ENCODE assay signal across 9 cellular contexts in the genomic region with DNA sequence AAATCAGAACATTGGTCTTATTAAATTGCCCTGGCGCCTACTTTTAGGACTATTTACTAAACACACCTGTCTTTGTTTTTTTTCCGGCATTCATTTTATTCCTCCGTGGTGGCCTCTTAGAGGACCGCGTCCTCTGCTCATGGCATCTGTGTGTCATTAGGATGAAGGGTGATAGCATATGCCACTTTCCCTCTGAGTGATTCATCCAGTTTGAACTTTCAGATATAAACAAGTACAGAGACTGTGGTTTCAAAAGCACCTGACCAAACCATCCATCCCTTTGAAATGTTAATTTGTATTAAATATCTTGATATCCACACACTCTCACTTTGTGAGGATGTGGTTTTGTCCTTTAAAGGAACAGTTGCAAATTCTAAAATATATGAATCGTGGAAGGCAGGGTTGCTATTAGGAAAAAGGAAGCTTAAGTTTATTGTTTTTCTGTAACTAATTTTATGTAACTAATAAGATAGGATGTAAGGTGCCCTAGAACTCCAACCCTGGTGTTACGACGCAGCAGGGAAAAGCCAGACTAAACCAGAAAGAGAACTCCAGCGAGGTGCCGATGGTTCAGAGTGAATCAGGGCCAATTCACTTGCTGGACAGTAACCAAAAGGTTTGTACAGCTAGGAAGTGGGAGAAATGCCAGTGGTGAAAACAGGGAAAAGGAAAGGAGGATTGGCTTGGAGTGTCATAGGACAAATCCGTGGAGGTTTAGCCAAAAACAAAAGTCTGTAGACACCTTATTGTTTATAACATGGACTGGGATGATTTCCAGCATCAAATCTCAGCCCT.
DNase-seq lines count a peak whose midpoint lies in the region; ATAC-seq and TF ChIP-seq lines count a peak whose summit lies in the region.
"Had no signal": no experiment of that assay in that cellular context is flagged by ENCODE, and none has a peak within 500 bp of the region (broad histone marks: within the 10 kb centered on the region; RNA-seq: fewer than 3 reads in every experiment).

No MANE protein-coding gene starts in this region.

- H3K9me3 ChIP-seq in IMR-90 (ENCODE audit: control insufficient read depth, insufficient read depth, low read length) = no peaks in the 10 kb centered on the region

- DNase-seq in Caki2 (ENCODE audit: low read depth) (peak; percentile 17), IMR-90 (peak; percentile 75), astrocyte of the hippocampus (ENCODE audit: low read depth, low spot score) (peak; percentile 65), kidney glomerular epithelial cell (lab: John Stamatoyannopoulos, UW) (peak; percentile 4), activated T-cell treated with anti-CD3 and anti-CD28 coated beads for 4 hours (no peak), islet precursor cell (no peak)
- DNase-seq: stimulated activated CD4-positive, alpha-beta T cell treated with anti-CD3 and anti-CD28 coated beads, Interleukin-2, amount 100 ng/mL, for 48 hours had no signal

- no peak overlapping the region for H2AK9ac ChIP-seq in IMR-90 (replicated peaks; ENCODE audit: low read depth, low read length, poor library complexity)

- no peaks in the 10 kb centered on the region for H3K9me1 ChIP-seq in IMR-90 (ENCODE audit: insufficient read depth, low read length)

- no peak for TF ChIP-seq POLR2A in IMR-90 (IDR thresholded peaks at IDR 0.05; ENCODE audit: low read depth, low read length)

- CTCF ChIA-PET in IMR-90 (lab: Yijun Ruan, JAX) = no interaction called here

- H3K27me3 ChIP-seq in IMR-90 (ENCODE audit: control insufficient read depth, insufficient read depth, low read length) = no peaks in the 10 kb centered on the region; the same call in 1 of the 2 replicates

- H4K8ac ChIP-seq in IMR-90 (ENCODE audit: low read depth in 2 of 2, low read length in 2 of 2) = no peak overlapping the region

- dilution Hi-C loops in IMR-90 (cut with HindIII; ENCODE audit: low sequenced_read_pairs, unreplicated experiment) = no loop called here

- no peak overlapping the region for H4K5ac ChIP-seq in IMR-90 (ENCODE audit: low read depth, low read length)

- H2BK20ac ChIP-seq in IMR-90 (ENCODE audit: low read depth, low read length) = no peak overlapping the region

- no peaks in the 10 kb centered on the region for H3K79me1 ChIP-seq in IMR-90 (ENCODE audit: low read depth in 1 of 2, low read length in 2 of 2)

- POLR2A ChIA-PET in IMR-90 (lab: Charles Lee; ENCODE audit: unreplicated experiment) = no interaction called here

- H3K27ac ChIP-seq in IMR-90 (ENCODE audit: insufficient read depth, low read length) = no peak overlapping the region

- peak overlapping the region; percentile 40 for H2AFZ ChIP-seq in IMR-90 (replicated peaks; ENCODE audit: low read length, poor library complexity)

- ATAC-seq in IMR-90 (ENCODE audit: low read depth) (peak; percentile 50), HG03139 (IDR thresholded peaks at IDR 0.05; ENCODE audit: unreplicated experiment) (no peak), GM21360 (IDR thresholded peaks at IDR 0.05; ENCODE audit: unreplicated experiment) (no peak)

- 0% methylated on average over 2 of the region's 11 CpGs; no CpG with 5 or more reads in 1 of the 2 experiments for WGBS in IMR-90 (ENCODE audit: extremely low coverage in 2 of 2, insufficient read length in 1 of 2), 2 experiments

- TF ChIP-seq RAD21 in IMR-90 (IDR thresholded peaks at IDR 0.05; ENCODE audit: low read length) = no peak

- no peak overlapping the region; the same call in 1 of the 2 replicates for H3K23ac ChIP-seq in IMR-90 (ENCODE audit: low read depth, low read length)

- H3K36me3 ChIP-seq in IMR-90 (ENCODE audit: control insufficient read depth, insufficient read depth, low read length) = no peaks in the 10 kb centered on the region

- H3K56ac ChIP-seq in IMR-90 (ENCODE audit: extremely low read depth, insufficient read depth, low read length) = no peak overlapping the region

- peak overlapping the region; percentile 10 for H3K4me2 ChIP-seq in IMR-90 (ENCODE audit: low read depth, low read length)

- H2BK120ac ChIP-seq in IMR-90 (ENCODE audit: low read depth, low read length) = no peak overlapping the region

- H2BK15ac ChIP-seq in IMR-90 (ENCODE audit: low read depth, low read length) = no peak overlapping the region

- BruUV-seq in IMR-90 (replicated peaks; lab: Mats Ljungman, UMichigan) = no TSS peak

- no peak overlapping the region for H4K91ac ChIP-seq in IMR-90 (ENCODE audit: insufficient read depth, low read depth, low read length)

- no peaks in the 10 kb centered on the region for H4K20me1 ChIP-seq in IMR-90 (ENCODE audit: insufficient read depth, low read length)

- no peak overlapping the region for H3K14ac ChIP-seq in IMR-90 (replicated peaks; ENCODE audit: low read depth, low read length)

- H3K4me3 ChIP-seq in IMR-90 (ENCODE audit: insufficient read depth, low read depth, low read length) = no peak overlapping the region

- H3K4ac ChIP-seq in IMR-90 (ENCODE audit: low read depth, low read length) = no peak overlapping the region

- H2AK5ac ChIP-seq in IMR-90 (ENCODE audit: low read depth, low read length) = no peak overlapping the region

- TF ChIP-seq CTCF in IMR-90 (conservative IDR thresholded peaks at IDR 0.05; ENCODE audit: low read depth, low read length) = no peak

- peaks cover 4% of the 10 kb centered on the region; the same call in 1 of the 2 replicates for H3K4me1 ChIP-seq in IMR-90 (ENCODE audit: control insufficient read depth, insufficient read depth, low read length)

- H3K9ac ChIP-seq in IMR-90 (ENCODE audit: low read depth, low read length) = no peak overlapping the region

- in situ Hi-C loops in Caki2 (cut with HindIII; ENCODE audit: low pct_unique_long_range_greater_than_20kb, low sequenced_read_pairs) = no loop called here
- in situ Hi-C loops in IMR-90 (cut with MboI; ENCODE audit: low sequenced_read_pairs) = no loop called here

- H2BK5ac ChIP-seq in IMR-90 (ENCODE audit: low read depth, low read length, poor library complexity, severe bottlenecking) = no peak overlapping the region

- no peak overlapping the region for H3K18ac ChIP-seq in IMR-90 (ENCODE audit: low read depth, low read length)

- intact Hi-C loops in IMR-90 (cut with micrococcal nuclease) = no loop called here

TF ChIP-seq in IMR-90, 13 proteins besides CTCF, POLR2A, EP300 and RAD21:
- TF ChIP-seq NFE2L2 (IDR thresholded peaks at IDR 0.05; ENCODE audit: low read depth, low read length) = no peak
- peak; percentile 48; the same call in 1 of the 2 replicates for TF ChIP-seq BHLHE40 (IDR thresholded peaks at IDR 0.05; ENCODE audit: low read depth, low read length)

Comparison
In these comparisons a context has a peak if more than half of its experiments do, and no peak if none do; other contexts are left out.
1. DNase-seq: peak in Caki2 (single experiment), IMR-90 (single experiment), astrocyte of the hippocampus (single experiment) and kidney glomerular epithelial cell (single experiment); none in activated T-cell treated with anti-CD3 and anti-CD28 coated beads for 4 hours (single experiment) and islet precursor cell (single experiment).